Comparison of ENCODE assay signal across 17 cellular contexts in the genomic region with DNA sequence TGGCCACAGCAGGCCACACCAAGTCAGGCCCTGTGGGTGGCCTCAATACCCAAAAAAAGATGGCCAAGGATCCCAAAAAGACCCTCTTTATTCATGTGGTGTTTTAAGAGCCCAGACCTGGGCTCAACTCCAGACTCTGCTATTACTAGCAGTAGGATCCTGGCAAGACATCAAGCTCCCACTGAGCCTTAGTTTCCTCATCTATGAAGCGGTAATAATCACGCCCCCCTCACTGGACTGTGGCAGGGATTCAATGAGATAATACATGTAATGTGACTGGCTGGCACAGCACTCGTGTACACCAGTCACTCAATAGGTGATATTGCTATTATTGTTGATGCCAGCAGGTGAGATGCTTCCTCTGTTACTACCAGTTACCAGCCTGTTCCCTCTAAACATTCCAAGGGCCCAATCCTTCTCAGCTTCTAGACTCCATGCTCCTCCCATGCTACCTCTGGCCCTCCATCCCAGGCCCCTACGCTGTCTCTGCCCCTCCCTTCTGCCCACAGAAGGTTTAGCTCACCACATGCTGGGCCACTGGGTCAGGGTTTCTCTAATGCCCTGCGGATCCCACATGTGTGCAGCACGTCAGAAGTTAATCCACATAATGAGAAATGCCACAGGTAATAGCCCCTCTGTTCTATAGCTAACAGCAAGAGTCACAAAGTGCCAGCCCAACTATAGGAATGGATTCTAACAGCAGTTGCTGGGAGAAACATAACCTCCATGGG. TPM values are rescaled to one million over a fixed set of nuclear protein-coding genes. Genes with fewer than 3 reads are reported as not detected.
DNase-seq lines count a peak whose midpoint lies in the region; ATAC-seq and TF ChIP-seq lines count a peak whose summit lies in the region.
"Had no signal": no experiment of that assay in that cellular context is flagged by ENCODE, and none has a peak within 500 bp of the region (broad histone marks: within the 10 kb centered on the region; RNA-seq: fewer than 3 reads in every experiment).

No MANE protein-coding gene starts in this region.

- H3K4me3 Mint-ChIP-seq in CD4-positive, alpha-beta T cell = no peak overlapping the region
- no peak overlapping the region for H3K4me3 Mint-ChIP-seq in activated naive CD8-positive, alpha-beta T cell treated with anti-CD3 and anti-CD28 coated beads, Interleukin-2, amount 50 U/mL, for 24 hours
- no peak overlapping the region for H3K4me3 Mint-ChIP-seq in memory B cell
- H3K4me3 Mint-ChIP-seq: activated T-helper 1 cell treated with anti-CD3 and anti-CD28 coated beads, Interleukin-12 subunit alpha, Interleukin-12 subunit beta, Interleukin-2, Interleukin-4 antibody, amounts not matched to agents 30 ng/mL and 10 ng/mL and 1 ng/mL, durations not matched to agents 14 hours and 24 hours and 36 hours had no signal

- H3K9me3 Mint-ChIP-seq in CD4-positive, alpha-beta T cell = no peaks in the 10 kb centered on the region
- H3K9me3 Mint-ChIP-seq in activated naive CD8-positive, alpha-beta T cell treated with anti-CD3 and anti-CD28 coated beads, Interleukin-2, amount 50 U/mL, for 24 hours = no peaks in the 10 kb centered on the region
- no peaks in the 10 kb centered on the region for H3K9me3 Mint-ChIP-seq in memory B cell
- H3K9me3 Mint-ChIP-seq: activated T-helper 1 cell treated with anti-CD3 and anti-CD28 coated beads, Interleukin-12 subunit alpha, Interleukin-12 subunit beta, Interleukin-2, Interleukin-4 antibody, amounts not matched to agents 30 ng/mL and 10 ng/mL and 1 ng/mL, durations not matched to agents 14 hours and 24 hours and 36 hours had no signal

- intact Hi-C loops in A673 (cut with micrococcal nuclease; ENCODE audit: unreplicated experiment) = no loop called here
- intact Hi-C loops in CD4-positive, alpha-beta T cell (cut with DNase I, micrococcal nuclease) = loop anchor here in 1 of 2 experiments (2.0 kb wide), 1 partner anchor 25 kb away; no protein-coding TSS in a partner anchor

- no peak for ATAC-seq in CD4-positive, alpha-beta T cell (ENCODE audit: poor library complexity)
- ATAC-seq in activated naive CD8-positive, alpha-beta T cell treated with anti-CD3 and anti-CD28 coated beads, Interleukin-2, amount 50 U/mL, for 24 hours = no peak
- ATAC-seq in memory B cell (ENCODE audit: low read depth) (no peak), HG03521 (IDR thresholded peaks at IDR 0.05; ENCODE audit: unreplicated experiment) (no peak)
- no peak for ATAC-seq in activated CD4-positive, CD25-positive, alpha-beta regulatory T cell treated with anti-CD3 and anti-CD28 coated beads, Interleukin-2, amount 50 U/mL, for 24 hours

- H3K4me3 ChIP-seq in A673 (ENCODE audit: low read depth, low read length, poor library complexity, severe bottlenecking) = no peak overlapping the region
- H3K4me3 ChIP-seq: Peyer's patch, tibial nerve had no signal

- H3K36me3 ChIP-seq in A673 (ENCODE audit: insufficient read depth, low read length, poor library complexity, severe bottlenecking) = no peaks in the 10 kb centered on the region
- H3K36me3 ChIP-seq: Peyer's patch had no signal

- no peaks in the 10 kb centered on the region for H3K27me3 ChIP-seq in A673 (replicated peaks; ENCODE audit: insufficient read depth, low read depth, low read length, poor library complexity)
- H3K27me3 ChIP-seq in CD4-positive, alpha-beta T cell (ENCODE audit: control insufficient read depth, insufficient read depth, low read length) = no peaks in the 10 kb centered on the region
- H3K27me3 ChIP-seq: Peyer's patch, tibial nerve had no signal

- CTCF ChIA-PET in A673 (lab: Charles Lee) = no interaction called here
- CTCF ChIA-PET in CD4-positive, alpha-beta T cell (lab: Charles Lee) = interaction anchor here (1.8 kb wide), 1 partner anchor 43 kb away, joined by 6 read pairs; no protein-coding TSS in a partner anchor

- H3K4me1 Mint-ChIP-seq in CD4-positive, alpha-beta T cell (ENCODE audit: low read depth) = peaks cover 32% of the 10 kb centered on the region
- H3K4me1 Mint-ChIP-seq in activated naive CD8-positive, alpha-beta T cell treated with anti-CD3 and anti-CD28 coated beads, Interleukin-2, amount 50 U/mL, for 24 hours = peaks cover 15% of the 10 kb centered on the region
- peaks cover 10% of the 10 kb centered on the region for H3K4me1 Mint-ChIP-seq in memory B cell

- peak overlapping the region; percentile 83 for H3K27ac Mint-ChIP-seq in CD4-positive, alpha-beta T cell
- peak overlapping the region; percentile 32 for H3K27ac Mint-ChIP-seq in activated naive CD8-positive, alpha-beta T cell treated with anti-CD3 and anti-CD28 coated beads, Interleukin-2, amount 50 U/mL, for 24 hours
- H3K27ac Mint-ChIP-seq in memory B cell = peak overlapping the region; percentile 86
- H3K27ac Mint-ChIP-seq: activated T-helper 1 cell treated with anti-CD3 and anti-CD28 coated beads, Interleukin-12 subunit alpha, Interleukin-12 subunit beta, Interleukin-2, Interleukin-4 antibody, amounts not matched to agents 30 ng/mL and 10 ng/mL and 1 ng/mL, durations not matched to agents 14 hours and 24 hours and 36 hours had no signal

- peaks cover 9% of the 10 kb centered on the region for H3K36me3 Mint-ChIP-seq in CD4-positive, alpha-beta T cell (ENCODE audit: low read depth)
- H3K36me3 Mint-ChIP-seq in activated naive CD8-positive, alpha-beta T cell treated with anti-CD3 and anti-CD28 coated beads, Interleukin-2, amount 50 U/mL, for 24 hours (ENCODE audit: low read depth) = peaks cover 6% of the 10 kb centered on the region
- H3K36me3 Mint-ChIP-seq in memory B cell = peaks cover 4% of the 10 kb centered on the region

- DNase-seq in A673 (ENCODE audit: low spot score) (peak; percentile 46), memory B cell (ENCODE audit: low spot score in 2 of 2) (no peak), NOMO-1 treated with DMSO at 0.1 percent for 48 hours (lab: John Stamatoyannopoulos, UW; ENCODE audit: unreplicated experiment) (no peak), iPS-NIHi7 (ENCODE audit: extremely low spot score) (no peak)
- no peak for DNase-seq in CD4-positive, alpha-beta T cell
- DNase-seq in activated naive CD8-positive, alpha-beta T cell treated with anti-CD3 and anti-CD28 coated beads, Interleukin-2, amount 50 U/mL, for 24 hours = no peak
- DNase-seq: activated CD4-positive, alpha-beta T cell treated with anti-CD3 and anti-CD28 coated beads, Interleukin-2, amount 50 U/mL, for 48 hours; AML-193; DMS 273 treated with DMSO at 0.1 percent for 48 hours; NCI-H2029; NCI-H748 treated with DMSO at 0.1 percent for 48 hours; Peyer's patch; stimulated activated naive CD4-positive, alpha-beta T cell had no signal

- no peak for TF ChIP-seq CTCF in A673 (conservative IDR thresholded peaks at IDR 0.05; ENCODE audit: low read depth, low read length)
- no peak for TF ChIP-seq CTCF in CD4-positive, alpha-beta T cell (IDR thresholded peaks at IDR 0.05)

- no peaks in the 10 kb centered on the region for H3K9me3 ChIP-seq in A673 (ENCODE audit: low read depth, low read length, poor library complexity, severe bottlenecking)
- H3K9me3 ChIP-seq in CD4-positive, alpha-beta T cell (ENCODE audit: control insufficient read depth, low read length) = no peaks in the 10 kb centered on the region
- H3K9me3 ChIP-seq: Peyer's patch, tibial nerve had no signal

- no peaks in the 10 kb centered on the region for H3K27me3 Mint-ChIP-seq in CD4-positive, alpha-beta T cell
- H3K27me3 Mint-ChIP-seq in activated naive CD8-positive, alpha-beta T cell treated with anti-CD3 and anti-CD28 coated beads, Interleukin-2, amount 50 U/mL, for 24 hours = no peaks in the 10 kb centered on the region
- no peaks in the 10 kb centered on the region for H3K27me3 Mint-ChIP-seq in memory B cell

- no peak overlapping the region for H3K27ac ChIP-seq in A673 (ENCODE audit: low read depth, low read length, poor library complexity, severe bottlenecking)
- H3K27ac ChIP-seq in CD4-positive, alpha-beta T cell (ENCODE audit: low read depth, low read length) = no peak overlapping the region

- BruUV-seq in A673 (replicated peaks; lab: Mats Ljungman, UMichigan) = no TSS peak

- POLR2A ChIA-PET in A673 (lab: Charles Lee; ENCODE audit: low non-redundant PET) = no interaction called here
- POLR2A ChIA-PET in CD4-positive, alpha-beta T cell (lab: Charles Lee) = no interaction called here

- no peaks in the 10 kb centered on the region for H3K4me1 ChIP-seq in A673 (ENCODE audit: insufficient read depth, low read length, poor library complexity, severe bottlenecking)
- H3K4me1 ChIP-seq: tibial nerve had no signal

RNA-seq across cellular contexts. Expression of a gene that starts 51.2 kb away (rescaled TPM):
- total RNA-seq in A673 (2021) = 0.94 and 1.8 TPM in 2 replicates
- 10 to 100 TPM in 1 of 2 experiments, 1 to 10 TPM in 1; 7.8 to 10.4 TPM for total RNA-seq in CD4-positive, alpha-beta T cell

Comparison
In these comparisons a context has a peak if more than half of its experiments do, and no peak if none do; other contexts are left out.
1. H3K27ac Mint-ChIP-seq: peak in every context shown above with its lines; median percentile 86 in memory B cell; 83 in CD4-positive, alpha-beta T cell; 32 in activated naive CD8-positive, alpha-beta T cell treated with anti-CD3 and anti-CD28 coated beads, Interleukin-2, amount 50 U/mL, for 24 hours.